ENCODE assay signal across 31 cellular contexts in the genomic region with DNA sequence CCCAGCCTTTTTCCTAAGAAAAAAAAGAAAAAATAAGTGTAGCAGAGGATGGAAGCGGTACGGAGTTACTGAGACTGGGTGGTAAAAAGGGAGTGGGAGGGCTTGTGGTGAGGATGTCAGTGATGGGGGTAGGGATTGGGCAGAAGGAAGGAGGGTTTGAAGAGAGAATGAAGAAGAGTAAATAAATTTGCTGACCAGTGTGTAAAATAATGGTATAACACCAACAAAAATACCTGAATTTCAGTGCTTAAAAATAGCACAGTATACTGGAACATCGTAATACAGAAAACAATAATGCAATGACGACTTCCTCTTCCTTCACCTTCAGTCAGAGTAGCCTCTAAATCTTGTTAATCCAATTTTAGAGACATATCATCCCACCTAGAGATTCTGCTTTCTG. TPM values are rescaled to one million over a fixed set of nuclear protein-coding genes. Genes with fewer than 3 reads are reported as not detected.
"Had no signal": no experiment of that assay in that cellular context is flagged by ENCODE, and none has a peak within 500 bp of the region (broad histone marks: within the 10 kb centered on the region; RNA-seq: fewer than 3 reads in every experiment).

No MANE protein-coding gene starts in this region.

- H3K4me3 ChIP-seq: esophagus squamous epithelium, heart right ventricle, left lung, mucosa of descending colon, smooth muscle cell, suprapubic skin, transverse colon, upper lobe of right lung, uterus had no signal

- H3K9ac ChIP-seq: parathyroid adenoma had no signal

- FAIRE-seq: endometrium, islet of Langerhans had no signal

- ATAC-seq: effector memory CD8-positive, alpha-beta T cell; heart right ventricle; left cardiac atrium; left lung; mucosa of descending colon; natural killer cell treated with Interleukin-12 subunit alpha and Interleukin-12 subunit beta and Interleukin-15 and Interleukin-18, amount 100 ng/mL, for 72 hours; sciatic nerve; stimulated activated naive CD8-positive, alpha-beta T cell treated with anti-CD3 and anti-CD28 coated beads, Interleukin-15, amount 100 ng/mL, for 72 hours; upper lobe of right lung had no signal

- H3K9me3 ChIP-seq: esophagus squamous epithelium, heart right ventricle, left lung, mucosa of descending colon, neutrophil, suprapubic skin, transverse colon, upper lobe of right lung, uterus had no signal

- H2AFZ ChIP-seq: parathyroid adenoma had no signal

- H3K27ac ChIP-seq: esophagus squamous epithelium, heart right ventricle, left lung, neutrophil, parathyroid adenoma, suprapubic skin, transverse colon, upper lobe of right lung had no signal

- H3K4me2 ChIP-seq: smooth muscle cell had no signal

- H3K27me3 ChIP-seq: uterus had no signal

- H3K79me2 ChIP-seq: parathyroid adenoma had no signal

- H3K4me1 ChIP-seq: esophagus squamous epithelium, heart right ventricle, left lung, parathyroid adenoma, suprapubic skin, transverse colon, upper lobe of right lung, uterus had no signal

- H3K36me3 ChIP-seq: esophagus squamous epithelium, heart right ventricle, left lung, neutrophil, suprapubic skin, transverse colon, upper lobe of right lung, uterus had no signal

- DNase-seq: cortex of kidney; effector memory CD8-positive, alpha-beta T cell; erythroblast; esophagus squamous epithelium; foreskin melanocyte; glutamatergic neuron; heart right ventricle; hippocampal formation; left cardiac atrium; left lung; mesenchymal stem cell; mucosa of descending colon; naive B cell; stimulated activated CD4-positive, alpha-beta T cell treated with anti-CD3 and anti-CD28 coated beads, Interleukin-12 subunit alpha, Interleukin-12 subunit beta, amount 100 ng/mL, for 4 hours; stimulated activated CD4-positive, alpha-beta T cell treated with anti-CD3 and anti-CD28 coated beads, Interleukin-1b, Interleukin-23, amount 100 ng/mL, for 48 hours; stimulated activated CD4-positive, alpha-beta T cell treated with anti-CD3 and anti-CD28 coated beads, Interleukin-4, amount 100 ng/mL, for 1 hour; stimulated activated CD8-positive, alpha-beta memory T cell treated with anti-CD3 and anti-CD28 coated beads, Interleukin-4, amount 100 ng/mL, for 48 hours; stimulated activated naive CD4-positive, alpha-beta T cell; stimulated activated naive CD8-positive, alpha-beta T cell treated with anti-CD3 and anti-CD28 coated beads, Interleukin-15, amount 100 ng/mL, for 72 hours; transverse colon; upper lobe of right lung; uterus had no signal

RNA-seq across cellular contexts. Expression of gene SYPL2, which starts 18.8 kb away (rescaled TPM):
- total RNA-seq: dermis microvascular lymphatic vessel endothelial cell; natural killer cell treated with Interleukin-12 subunit alpha and Interleukin-12 subunit beta and Interleukin-15 and Interleukin-18, amount 100 ng/mL, for 72 hours; smooth muscle cell had no signal
- polyA plus RNA-seq: smooth muscle cell had no signal
